Comparison of ENCODE assay signal across 18 cellular contexts in genomic region chr3:57155214-57155613, GRCh38. TPM values are rescaled to one million over a fixed set of nuclear protein-coding genes. Genes with fewer than 3 reads are reported as not detected.
"Had no signal": no experiment of that assay in that cellular context is flagged by ENCODE, and none has a peak within 500 bp of the region (broad histone marks: within the 10 kb centered on the region; RNA-seq: fewer than 3 reads in every experiment).

No MANE protein-coding gene starts in this region.

- H3K27ac ChIP-seq: gastroesophageal sphincter, heart right ventricle, tibial nerve had no signal

- H3K4me3 ChIP-seq: gastroesophageal sphincter, heart right ventricle, tibial nerve had no signal

- DNase-seq: activated CD4-positive, alpha-beta memory T cell treated with anti-CD3 and anti-CD28 coated beads, Interleukin-2, amount 10 ng/mL, durations not matched to agents 7 days and 5 days; activated CD4-positive, alpha-beta T cell treated with anti-CD3 and anti-CD28 coated beads for 36 hours; activated CD8-positive, alpha-beta memory T cell treated with anti-CD3 and anti-CD28 coated beads, Interleukin-2, amount 10 ng/mL, durations not matched to agents 7 days and 5 days; activated naive CD4-positive, alpha-beta T cell treated with Interleukin-2 at 50 U/mL for 16 hours; activated T-cell treated with anti-CD3 and anti-CD28 coated beads, Interleukin-2, amount 50 U/mL, for 1 hour; cortex of kidney; heart right ventricle; left ventricle myocardium superior; mesenchymal stem cell; naive thymus-derived CD8-positive, alpha-beta T cell; nucleus accumbens; stimulated activated CD4-positive, alpha-beta T cell treated with anti-CD3 and anti-CD28 coated beads, Interleukin-2, amount 100 ng/mL, for 24 hours; stimulated activated naive CD4-positive, alpha-beta T cell treated with Interleukin-2 at 50 U/mL for 16 hours had no signal

- H3K9me3 ChIP-seq: gastroesophageal sphincter, heart right ventricle, tibial nerve had no signal

- H3K9me3 Mint-ChIP-seq: activated CD4-positive, alpha-beta memory T cell treated with anti-CD3 and anti-CD28 coated beads, Interleukin-2, amount 10 ng/mL, durations not matched to agents 7 days and 5 days; activated T-helper 17 cell treated with anti-CD3 and anti-CD28 coated beads, Interleukin-2, amount 50 U/mL, for 72 hours; naive thymus-derived CD8-positive, alpha-beta T cell; T-helper 2 cell treated with Interferon-gamma antibody and Interleukin-4, amounts not matched to agents 5 μg/mL and 100 μg/mL, for 36 hours; WTC11 had no signal

- H3K27ac Mint-ChIP-seq: activated CD4-positive, alpha-beta memory T cell treated with anti-CD3 and anti-CD28 coated beads, Interleukin-2, amount 10 ng/mL, durations not matched to agents 7 days and 5 days; activated CD4-positive, alpha-beta T cell treated with anti-CD3 and anti-CD28 coated beads for 36 hours; activated CD8-positive, alpha-beta memory T cell treated with anti-CD3 and anti-CD28 coated beads, Interleukin-2, amount 10 ng/mL, durations not matched to agents 7 days and 5 days; activated T-helper 17 cell treated with anti-CD3 and anti-CD28 coated beads, Interleukin-2, amount 50 U/mL, for 72 hours; T-helper 2 cell treated with Interferon-gamma antibody and Interleukin-4, amounts not matched to agents 5 μg/mL and 100 μg/mL, for 36 hours; WTC11 had no signal

- H3K27me3 ChIP-seq: gastroesophageal sphincter, tibial nerve had no signal

- H3K4me3 Mint-ChIP-seq: activated CD4-positive, alpha-beta memory T cell treated with anti-CD3 and anti-CD28 coated beads, Interleukin-2, amount 10 ng/mL, durations not matched to agents 7 days and 5 days; activated CD4-positive, alpha-beta T cell treated with anti-CD3 and anti-CD28 coated beads for 36 hours; activated CD8-positive, alpha-beta memory T cell treated with anti-CD3 and anti-CD28 coated beads, Interleukin-2, amount 10 ng/mL, durations not matched to agents 7 days and 5 days; activated T-helper 17 cell treated with anti-CD3 and anti-CD28 coated beads, Interleukin-2, amount 50 U/mL, for 72 hours; naive thymus-derived CD8-positive, alpha-beta T cell; T-helper 2 cell treated with Interferon-gamma antibody and Interleukin-4, amounts not matched to agents 5 μg/mL and 100 μg/mL, for 36 hours; WTC11 had no signal

- H3K36me3 ChIP-seq: gastroesophageal sphincter, heart right ventricle, tibial nerve had no signal

- ATAC-seq: activated CD4-positive, alpha-beta T cell treated with anti-CD3 and anti-CD28 coated beads for 36 hours; activated CD8-positive, alpha-beta memory T cell treated with anti-CD3 and anti-CD28 coated beads, Interleukin-2, amount 10 ng/mL, durations not matched to agents 7 days and 5 days; activated T-helper 17 cell treated with anti-CD3 and anti-CD28 coated beads, Interleukin-2, amount 50 U/mL, for 72 hours; gastroesophageal sphincter; heart right ventricle; left ventricle myocardium superior; naive thymus-derived CD8-positive, alpha-beta T cell; WTC11 had no signal

- H3K36me3 Mint-ChIP-seq: activated CD8-positive, alpha-beta memory T cell treated with anti-CD3 and anti-CD28 coated beads, Interleukin-2, amount 10 ng/mL, durations not matched to agents 7 days and 5 days; naive thymus-derived CD8-positive, alpha-beta T cell had no signal

RNA-seq across cellular contexts. Expression of gene IL17RD, which starts 9.9 kb away (rescaled TPM):
- total RNA-seq: naive thymus-derived CD8-positive, alpha-beta T cell had no signal

RNA-seq across cellular contexts. Expression of gene HESX1, which starts 44.6 kb away (rescaled TPM):
- total RNA-seq: gastroesophageal sphincter had no signal
